Comparison of ENCODE assay signal across 29 cellular contexts in genomic region chr5:76675364-76675763, GRCh38. TPM values are rescaled to one million over a fixed set of nuclear protein-coding genes. Genes with fewer than 3 reads are reported as not detected.
"Had no signal": no experiment of that assay in that cellular context is flagged by ENCODE, and none has a peak within 500 bp of the region (broad histone marks: within the 10 kb centered on the region; RNA-seq: fewer than 3 reads in every experiment).

No MANE protein-coding gene starts in this region.

- H3K4me3 Mint-ChIP-seq: activated B cell treated with CpG ODN at 0.5 μM for 24 hours; activated CD8-positive, alpha-beta T cell treated with anti-CD3 and anti-CD28 coated beads for 36 hours; activated naive CD8-positive, alpha-beta T cell; activated T-cell treated with anti-CD3 and anti-CD28 coated beads, Interleukin-2, amount 50 U/mL, for 4 hours; activated T-helper 17 cell treated with anti-CD3 and anti-CD28 coated beads, Interleukin-2, amount 50 U/mL, for 72 hours; endodermal cell; T-helper 17 cell; T-helper 2 cell treated with Interferon-gamma antibody and Interleukin-4, amounts not matched to agents 5 μg/mL and 100 μg/mL, for 36 hours had no signal

- H3K27me3 ChIP-seq: brain microvascular endothelial cell, colonic mucosa had no signal

- H3K27me3 Mint-ChIP-seq: activated B cell treated with CpG ODN at 0.5 μM for 24 hours; activated CD8-positive, alpha-beta T cell treated with anti-CD3 and anti-CD28 coated beads for 36 hours; activated naive CD8-positive, alpha-beta T cell; activated T-helper 17 cell treated with anti-CD3 and anti-CD28 coated beads, Interleukin-2, amount 50 U/mL, for 72 hours; T-helper 17 cell had no signal

- H3K4me1 ChIP-seq: colonic mucosa had no signal

- H3K4me1 Mint-ChIP-seq: activated B cell treated with CpG ODN at 0.5 μM for 24 hours, endodermal cell had no signal

- H3K4me3 ChIP-seq: colonic mucosa had no signal

- H3K9me3 Mint-ChIP-seq: activated B cell treated with CpG ODN at 0.5 μM for 24 hours; activated CD8-positive, alpha-beta T cell treated with anti-CD3 and anti-CD28 coated beads for 36 hours; activated T-cell treated with anti-CD3 and anti-CD28 coated beads, Interleukin-2, amount 50 U/mL, for 4 hours; activated T-helper 17 cell treated with anti-CD3 and anti-CD28 coated beads, Interleukin-2, amount 50 U/mL, for 72 hours; endodermal cell; T-helper 2 cell treated with Interferon-gamma antibody and Interleukin-4, amounts not matched to agents 5 μg/mL and 100 μg/mL, for 36 hours had no signal

- H3K27ac ChIP-seq: brain microvascular endothelial cell, colonic mucosa, WERI-Rb-1 had no signal

- H3K27ac Mint-ChIP-seq: activated B cell treated with CpG ODN at 0.5 μM for 24 hours; activated CD8-positive, alpha-beta T cell treated with anti-CD3 and anti-CD28 coated beads for 36 hours; activated naive CD8-positive, alpha-beta T cell; endodermal cell; T-helper 17 cell; T-helper 2 cell treated with Interferon-gamma antibody and Interleukin-4, amounts not matched to agents 5 μg/mL and 100 μg/mL, for 36 hours had no signal

- H3K36me3 ChIP-seq: brain microvascular endothelial cell, colonic mucosa had no signal

- ATAC-seq: activated CD4-positive, CD25-positive, alpha-beta regulatory T cell treated with anti-CD3 and anti-CD28 coated beads, Interleukin-2, amount 50 U/mL, for 24 hours; activated CD8-positive, alpha-beta T cell treated with anti-CD3 and anti-CD28 coated beads for 36 hours; activated T-cell treated with anti-CD3 and anti-CD28 coated beads, Interleukin-2, amount 50 U/mL, for 4 hours; activated T-helper 17 cell treated with anti-CD3 and anti-CD28 coated beads, Interleukin-2, amount 50 U/mL, for 72 hours; esophagus mucosa; T-helper 17 cell had no signal

- H3K9me3 ChIP-seq: colonic mucosa had no signal

- DNase-seq: activated B cell treated with CpG ODN at 0.5 μM for 24 hours; activated CD4-positive, alpha-beta T cell treated with anti-CD3 and anti-CD28 coated beads for 48 hours; activated CD4-positive, alpha-beta T cell treated with anti-CD3 and anti-CD28 coated beads, Interleukin-2, amount 50 U/mL, for 1 hour; activated CD4-positive, alpha-beta T cell treated with anti-CD3 and anti-CD28 coated beads, Interleukin-2, amount 50 U/mL, for 48 hours; activated CD8-positive, alpha-beta memory T cell treated with anti-CD3 and anti-CD28 coated beads for 24 hours; activated CD8-positive, alpha-beta T cell treated with anti-CD3 and anti-CD28 coated beads for 36 hours; activated effector memory CD4-positive, alpha-beta T cell treated with Interleukin-2 at 50 U/mL for 16 hours; activated gamma-delta T cell treated with Interleukin-2 at 50 U/mL for 16 hours; activated naive CD4-positive, alpha-beta T cell treated with anti-CD3 and anti-CD28 coated beads, Interleukin-2, amount 50 U/mL, for 16 hours; activated naive CD4-positive, alpha-beta T cell treated with Interleukin-2 at 50 U/mL for 16 hours; activated T-cell treated with anti-CD3 and anti-CD28 coated beads, Interleukin-2, amount 50 U/mL, for 4 hours; amniotic stem cell; anterior cingulate cortex; brain microvascular endothelial cell; central memory CD4-positive, alpha-beta T cell; cerebellar nuclear complex; colonic mucosa; effector CD8-positive, alpha-beta T cell; endodermal cell; foreskin fibroblast; T-helper 1 cell; T-helper 17 cell; T1000; WERI-Rb-1 had no signal

RNA-seq across cellular contexts. Expression of gene F2RL2, which starts 52.2 kb away (rescaled TPM):
- total RNA-seq: activated B cell treated with CpG ODN at 0.5 μM for 24 hours; activated CD8-positive, alpha-beta T cell treated with anti-CD3 and anti-CD28 coated beads for 36 hours; T-helper 17 cell had no signal
